1 cellular context compared by ENCODE assay signal in the genomic region with DNA sequence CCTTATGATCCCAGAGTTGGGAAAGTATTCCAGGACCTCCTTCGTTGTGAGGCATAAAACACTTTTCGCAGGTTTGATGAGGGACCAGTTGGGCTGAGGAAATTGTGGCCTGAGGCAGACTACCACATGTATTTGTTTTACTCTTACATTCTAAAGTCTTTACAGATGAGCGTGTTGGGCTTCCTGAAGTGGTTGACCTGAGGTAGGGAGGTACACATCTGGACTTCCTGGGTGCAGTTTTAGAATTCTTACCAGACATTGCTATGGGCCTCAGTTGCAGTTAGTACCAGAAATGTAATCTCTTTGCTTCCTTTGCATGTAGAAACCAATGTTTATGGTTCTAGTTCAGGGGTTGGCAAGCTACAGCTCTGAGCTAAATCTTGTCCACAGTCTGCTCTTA.
TF ChIP-seq lines count a peak whose summit lies in the region.

No MANE protein-coding gene starts in this region.

TF ChIP-seq in K562, 482 proteins besides CTCF, POLR2A, EP300 and RAD21 (continued from another document):
- TF ChIP-seq PHB (CRISPR knock-in tag; IDR thresholded peaks at IDR 0.05) (no peak), SMARCC2 (IDR thresholded peaks at IDR 0.05; ENCODE audit: low read depth) (no peak), ZNF121 (CRISPR knock-in tag; conservative IDR thresholded peaks at IDR 0.05) (no peak), EWSR1 (IDR thresholded peaks at IDR 0.05; ENCODE audit: borderline replicate concordance, low read depth, partially characterized antibody) (no peak), HCFC1 (IDR thresholded peaks at IDR 0.05; ENCODE audit: low read depth, low read length) (no peak), SMC3 (conservative IDR thresholded peaks at IDR 0.05; ENCODE audit: insufficient read depth, low read depth, low read length) (no peak), SIN3B (IDR thresholded peaks at IDR 0.05; ENCODE audit: low read depth) (no peak), ZNF584 (CRISPR knock-in tag; IDR thresholded peaks at IDR 0.05; ENCODE audit: low read depth) (no peak)
